ENCODE assay signal across 25 cellular contexts in the genomic region with DNA sequence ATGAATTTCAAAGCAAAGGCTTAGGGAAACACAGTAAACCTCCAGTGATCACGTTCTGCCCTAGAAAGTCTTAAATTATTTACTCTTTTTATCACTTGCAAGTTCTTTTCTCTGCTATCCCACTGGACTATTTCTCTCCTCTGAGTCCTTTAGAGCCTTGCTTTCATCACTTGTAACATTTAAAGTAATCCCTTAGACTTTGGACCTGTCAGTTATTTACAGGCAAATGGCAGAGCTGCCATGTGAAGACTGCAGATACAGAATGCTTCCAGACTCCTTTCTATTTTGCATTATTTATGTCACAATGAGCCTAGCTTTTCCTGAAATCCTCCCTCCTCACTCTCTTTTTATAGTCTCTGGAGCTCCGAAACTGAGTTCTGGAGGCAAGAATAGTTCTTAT.
"Had no signal": no experiment of that assay in that cellular context is flagged by ENCODE, and none has a peak within 500 bp of the region (broad histone marks: within the 10 kb centered on the region; RNA-seq: fewer than 3 reads in every experiment).

No MANE protein-coding gene starts in this region.

- H3K4me3 ChIP-seq: dorsolateral prefrontal cortex, heart right ventricle, lower lobe of right lung, pancreas, spleen, testis, tibial nerve, upper lobe of left lung had no signal

- H3K27me3 ChIP-seq: dorsolateral prefrontal cortex, heart right ventricle, pancreas, spleen, testis, tibial nerve, upper lobe of left lung had no signal

- H3K4me1 ChIP-seq: lower lobe of right lung, pancreas, spleen, tibial nerve, upper lobe of left lung had no signal

- DNase-seq: dorsolateral prefrontal cortex; effector CD4-positive, alpha-beta T cell; foreskin keratinocyte; glutamatergic neuron; heart right ventricle; hypothalamus; immature natural killer cell; islet precursor cell; kidney glomerular epithelial cell; left ventricle myocardium superior; lower lobe of right lung; naive thymus-derived CD8-positive, alpha-beta T cell; pancreas; spleen; stimulated activated CD4-positive, alpha-beta T cell treated with anti-CD3 and anti-CD28 coated beads, Interleukin-4, amount 100 ng/mL, for 4 hours; stimulated activated naive CD8-positive, alpha-beta T cell treated with anti-CD3 and anti-CD28 coated beads, Interleukin-15, Interleukin-2, amounts not matched to agents 100 U/mL and 50 U/mL, for 24 hours; substantia nigra; testis; upper lobe of left lung had no signal

- H3K36me3 Mint-ChIP-seq: immature natural killer cell; naive thymus-derived CD8-positive, alpha-beta T cell; stimulated activated memory B cell treated with anti-CD40 and anti-IgM and Interleukin-4, amounts not matched to agents 10 μg/mL and 1 μg/mL and 100 μg/mL, for 72 hours had no signal

- ATAC-seq: foreskin keratinocyte; heart right ventricle; left ventricle myocardium superior; lower lobe of right lung; naive thymus-derived CD8-positive, alpha-beta T cell; pancreas; sciatic nerve; stimulated activated memory B cell treated with anti-CD40 and anti-IgM and Interleukin-4, amounts not matched to agents 10 μg/mL and 1 μg/mL and 100 μg/mL, for 72 hours; stimulated activated naive CD8-positive, alpha-beta T cell treated with anti-CD3 and anti-CD28 coated beads, Interleukin-15, Interleukin-2, amounts not matched to agents 100 U/mL and 50 U/mL, for 24 hours had no signal

- H3K27ac Mint-ChIP-seq: immature natural killer cell; naive thymus-derived CD8-positive, alpha-beta T cell; progenitor cell of endocrine pancreas; stimulated activated memory B cell treated with anti-CD40 and anti-IgM and Interleukin-4, amounts not matched to agents 10 μg/mL and 1 μg/mL and 100 μg/mL, for 72 hours had no signal

- H3K27me3 Mint-ChIP-seq: stimulated activated memory B cell treated with anti-CD40 and anti-IgM and Interleukin-4, amounts not matched to agents 10 μg/mL and 1 μg/mL and 100 μg/mL, for 72 hours had no signal

- H3K27ac ChIP-seq: dorsolateral prefrontal cortex, foreskin keratinocyte, heart right ventricle, lower lobe of right lung, pancreas, spleen, testis, tibial nerve, upper lobe of left lung had no signal

- FAIRE-seq: colon, pancreas, urothelium cell line had no signal

- H3K4me1 Mint-ChIP-seq: immature natural killer cell; naive thymus-derived CD8-positive, alpha-beta T cell; stimulated activated memory B cell treated with anti-CD40 and anti-IgM and Interleukin-4, amounts not matched to agents 10 μg/mL and 1 μg/mL and 100 μg/mL, for 72 hours had no signal

- H3K4me3 Mint-ChIP-seq: immature natural killer cell; naive thymus-derived CD8-positive, alpha-beta T cell; stimulated activated memory B cell treated with anti-CD40 and anti-IgM and Interleukin-4, amounts not matched to agents 10 μg/mL and 1 μg/mL and 100 μg/mL, for 72 hours had no signal

- H3K36me3 ChIP-seq: heart right ventricle, lower lobe of right lung, pancreas, spleen, tibial nerve, upper lobe of left lung had no signal

- H3K9me3 ChIP-seq: lower lobe of right lung, pancreas, testis, tibial nerve, upper lobe of left lung had no signal

- H3K9me3 Mint-ChIP-seq: immature natural killer cell; stimulated activated memory B cell treated with anti-CD40 and anti-IgM and Interleukin-4, amounts not matched to agents 10 μg/mL and 1 μg/mL and 100 μg/mL, for 72 hours had no signal
